Comparison of ENCODE assay signal across 36 cellular contexts in the genomic region with DNA sequence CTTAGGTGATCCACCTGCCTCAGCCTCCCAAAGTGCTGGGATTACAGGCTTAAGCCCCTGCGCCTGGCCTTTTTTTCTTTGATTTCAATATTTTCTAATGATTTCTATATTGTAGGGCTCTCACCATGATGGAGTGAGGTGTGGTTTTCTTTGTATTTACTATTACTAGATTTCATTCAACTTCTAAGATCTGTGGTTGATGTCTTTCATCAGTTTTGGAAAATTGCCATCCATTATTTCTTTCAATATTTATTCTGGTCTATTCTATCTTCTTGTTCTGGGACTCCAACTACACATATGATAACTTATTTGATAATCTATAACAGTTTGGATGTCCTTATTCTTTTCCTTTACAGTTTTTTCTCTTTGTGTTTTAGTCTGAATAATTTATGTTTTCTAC.
"Had no signal": no experiment of that assay in that cellular context is flagged by ENCODE, and none has a peak within 500 bp of the region (broad histone marks: within the 10 kb centered on the region; RNA-seq: fewer than 3 reads in every experiment).

No MANE protein-coding gene starts in this region.

- H3K4me3 ChIP-seq: MG63 had no signal

- H3K9me3 ChIP-seq: MG63 had no signal

- DNase-seq: Karpas-422, Kasumi-1, MG63, MM.1S, MV-4-11, NCI-H1048, NCI-H1092, NCI-H1092 treated with DMSO at 0.1 percent for 48 hours, NCI-H1105, NCI-H1105 treated with DMSO at 0.1 percent for 48 hours, NCI-H1417, NCI-H1417 treated with DMSO at 0.1 percent for 48 hours, NCI-H1436, NCI-H1436 treated with DMSO at 0.1 percent for 48 hours, NCI-H146, NCI-H1694, NCI-H1694 treated with DMSO at 0.1 percent for 48 hours, NCI-H187, NCI-H187 treated with DMSO at 0.1 percent for 48 hours, NCI-H1930, NCI-H2029, NCI-H2029 treated with DMSO at 0.1 percent for 48 hours, NCI-H2081, NCI-H2081 treated with DMSO at 0.1 percent for 48 hours, NCI-H2107, NCI-H2171, NCI-H2171 treated with DMSO at 0.1 percent for 48 hours, NCI-H2227 treated with DMSO at 0.1 percent for 48 hours, NCI-H226, NCI-H345, NCI-H446, NCI-H446 treated with DMSO at 0.1 percent for 48 hours, NCI-H510A, NCI-H510A treated with DMSO at 0.1 percent for 48 hours, NCI-H524, NCI-H524 treated with DMSO at 0.1 percent for 48 hours had no signal

- H3K36me3 ChIP-seq: MG63 had no signal

- H3K27me3 ChIP-seq: MG63 had no signal
